18 cellular contexts compared by ENCODE assay signal in the genomic region with DNA sequence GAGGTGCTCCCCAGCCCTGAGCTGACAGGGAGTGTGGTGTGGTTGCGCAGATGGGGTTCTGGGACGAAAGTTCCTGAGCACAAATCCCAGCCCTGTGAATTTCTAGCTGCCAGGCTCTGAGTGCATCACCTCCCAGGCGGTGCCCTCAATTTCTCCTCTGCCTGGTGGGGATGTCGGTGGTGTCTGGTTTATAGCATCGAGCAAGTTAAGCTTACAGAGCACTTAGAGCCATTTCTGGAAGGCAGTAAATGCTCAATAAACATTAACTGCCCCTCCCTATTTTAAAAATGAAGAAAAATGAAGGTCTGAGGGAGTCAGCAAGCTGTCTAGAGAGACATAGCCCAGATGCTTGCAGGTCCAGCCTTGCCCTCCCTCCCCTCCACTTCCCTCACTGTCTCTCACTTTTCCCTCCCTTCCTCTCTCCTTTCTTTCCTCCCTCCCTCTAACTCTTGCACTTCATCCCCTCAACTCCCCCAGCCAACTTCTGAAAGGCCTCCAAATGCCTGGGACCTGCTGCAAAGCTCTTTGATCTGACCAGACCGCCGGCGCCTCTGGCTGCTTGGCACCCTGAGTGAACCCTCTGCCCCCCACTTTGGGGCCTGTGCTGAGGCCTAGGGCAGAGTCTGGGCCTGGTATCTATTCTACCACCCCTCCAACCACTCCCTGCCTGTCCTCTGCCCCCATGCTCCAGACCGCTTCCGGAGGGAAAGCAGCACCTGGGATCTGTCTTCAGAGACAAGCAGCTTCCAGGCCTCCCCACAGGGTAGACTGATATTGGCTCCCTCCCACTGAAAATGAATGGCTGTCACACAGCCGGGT.
DNase-seq lines count a peak whose midpoint lies in the region; ATAC-seq and TF ChIP-seq lines count a peak whose summit lies in the region.
"Had no signal": no experiment of that assay in that cellular context is flagged by ENCODE, and none has a peak within 500 bp of the region (broad histone marks: within the 10 kb centered on the region; RNA-seq: fewer than 3 reads in every experiment).

No MANE protein-coding gene starts in this region.

- no peaks in the 10 kb centered on the region for H3K36me3 Mint-ChIP-seq in progenitor cell of endocrine pancreas (ENCODE audit: insufficient read depth)

- peaks cover 11% of the 10 kb centered on the region for H3K4me1 Mint-ChIP-seq in progenitor cell of endocrine pancreas (ENCODE audit: low read depth)

- TF ChIP-seq CTCF in GM13976 (IDR thresholded peaks at IDR 0.05; ENCODE audit: borderline replicate concordance, control extremely low read depth, extremely low read depth, insufficient read depth, missing control alignments) = no peak
- TF ChIP-seq CTCF in progenitor cell of endocrine pancreas (IDR thresholded peaks at IDR 0.05; ENCODE audit: unreplicated experiment) = no peak

- peaks cover 12% of the 10 kb centered on the region for H3K27me3 Mint-ChIP-seq in progenitor cell of endocrine pancreas

- ATAC-seq in left lobe of liver (no peak), GM18909 (IDR thresholded peaks at IDR 0.05; ENCODE audit: poor library complexity, unreplicated experiment) (no peak), HG02571 (IDR thresholded peaks at IDR 0.05; ENCODE audit: unreplicated experiment) (no peak)
- ATAC-seq: heart right ventricle, psoas muscle had no signal

- peak overlapping the region; percentile 69 for H3K27ac Mint-ChIP-seq in progenitor cell of endocrine pancreas
- H3K27ac Mint-ChIP-seq: dendritic cell treated with granulocyte-macrophage colony-stimulating factor and Interleukin-4, amounts not matched to agents 40 ng/mL and 50 ng/mL, for 4 days; T-helper 2 cell treated with Interferon-gamma antibody and Interleukin-4, amounts not matched to agents 5 μg/mL and 100 μg/mL, for 36 hours had no signal

- DNase-seq in GM13976 (ENCODE audit: low spot score) (peak; percentile 5), amniotic epithelial cell (ENCODE audit: low read depth) (peak; percentile 93), left lobe of liver (ENCODE audit: low spot score) (peak; percentile 37), progenitor cell of endocrine pancreas (ENCODE audit: low spot score, unreplicated experiment) (no peak), GM19240 (ENCODE audit: insufficient read length, low spot score) (no peak), HUDEP-2 (lab: John Stamatoyannopoulos, UW; ENCODE audit: unreplicated experiment in 76 of 76) (no peak)
- DNase-seq: activated CD4-positive, alpha-beta T cell treated with anti-CD3 and anti-CD28 coated beads for 1 hour; activated naive CD4-positive, alpha-beta T cell treated with Interleukin-2 at 50 U/mL for 16 hours; esophagus squamous epithelium; GOT3; heart right ventricle; NCI-H345; psoas muscle; SHP77 treated with DMSO at 0.1 percent for 48 hours had no signal

- in situ Hi-C loops in GM13976 (cut with MboI; ENCODE audit: low sequenced_read_pairs, unreplicated experiment) = no loop called here

- no peaks in the 10 kb centered on the region for H3K9me3 Mint-ChIP-seq in progenitor cell of endocrine pancreas (ENCODE audit: low read depth)
- H3K9me3 Mint-ChIP-seq: dendritic cell treated with granulocyte-macrophage colony-stimulating factor and Interleukin-4, amounts not matched to agents 40 ng/mL and 50 ng/mL, for 4 days; T-helper 2 cell treated with Interferon-gamma antibody and Interleukin-4, amounts not matched to agents 5 μg/mL and 100 μg/mL, for 36 hours had no signal

- H3K4me3 Mint-ChIP-seq in progenitor cell of endocrine pancreas (ENCODE audit: low read depth) = no peak overlapping the region
- H3K4me3 Mint-ChIP-seq: dendritic cell treated with granulocyte-macrophage colony-stimulating factor and Interleukin-4, amounts not matched to agents 40 ng/mL and 50 ng/mL, for 4 days; T-helper 2 cell treated with Interferon-gamma antibody and Interleukin-4, amounts not matched to agents 5 μg/mL and 100 μg/mL, for 36 hours had no signal

Comparison
In these comparisons a context has a peak if more than half of its experiments do, and no peak if none do; other contexts are left out.
1. DNase-seq: peak in GM13976 (single experiment), amniotic epithelial cell (single experiment) and left lobe of liver (single experiment); none in progenitor cell of endocrine pancreas (single experiment), GM19240 (single experiment) and HUDEP-2 (0 of 76).